ENCODE assay signal across 8 cellular contexts in the genomic region with DNA sequence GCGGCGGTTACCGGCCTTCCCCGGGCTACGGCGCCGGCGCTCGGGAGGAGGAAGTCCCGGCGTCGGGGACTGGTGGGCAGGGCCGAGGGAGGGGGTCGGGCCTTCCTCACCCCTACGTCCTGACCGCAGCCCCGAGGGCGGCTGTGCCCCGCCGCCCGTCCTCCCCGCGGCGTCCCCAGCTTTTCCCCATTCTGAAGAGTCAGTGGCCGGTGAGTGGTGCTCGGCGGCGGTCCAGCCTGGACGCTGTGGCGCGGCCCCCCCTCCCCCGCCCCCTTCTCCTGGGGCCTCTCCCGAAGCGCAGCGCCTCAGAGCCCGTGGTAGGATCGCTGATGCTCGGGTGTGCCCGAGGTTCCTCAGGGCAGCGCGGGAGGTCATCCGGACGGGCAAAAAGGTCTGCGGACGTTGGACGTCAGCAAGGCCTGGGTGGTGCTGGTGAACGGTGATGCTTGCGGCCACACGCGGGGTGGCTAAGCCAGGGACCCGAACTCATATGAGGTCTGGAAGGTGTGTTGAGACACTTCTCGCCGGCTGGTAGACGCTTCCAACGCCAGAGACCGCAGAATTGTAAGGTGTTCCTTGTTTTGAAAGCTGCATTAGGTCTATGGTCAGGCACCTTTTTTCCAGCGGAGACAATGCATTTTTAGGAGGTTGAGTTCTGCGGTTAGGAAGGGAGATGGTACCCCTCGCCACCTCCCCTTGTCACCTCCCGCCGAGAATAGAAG. TPM values are rescaled to one million over a fixed set of nuclear protein-coding genes. Genes with fewer than 3 reads are reported as not detected.
A peak's percentile ranks its signal among the peaks of the same experiment; 100 is the strongest.
DNase-seq lines count a peak whose midpoint lies in the region; ATAC-seq and TF ChIP-seq lines count a peak whose summit lies in the region.

No MANE protein-coding gene starts in this region.

- H3K4me1 Mint-ChIP-seq in CD8-positive, alpha-beta memory T cell: peaks cover 28 to 37% (median 36%) of the 10 kb centered on the region in 3 donors

- peak overlapping the region; percentile 80 to 94 (median 89) for H3K4me3 Mint-ChIP-seq in CD8-positive, alpha-beta memory T cell

- H3K27me3 Mint-ChIP-seq in CD8-positive, alpha-beta memory T cell: no peaks in the 10 kb centered on the region

- H3K36me3 ChIP-seq in CD8-positive, alpha-beta memory T cell (ENCODE audit: insufficient read depth, low read length): no peaks in the 10 kb centered on the region
- H3K36me3 ChIP-seq in SJCRH30: no peaks in the 10 kb centered on the region; the same call in 1 of the 2 replicates
- H3K36me3 ChIP-seq in right atrium auricular region: no peaks in the 10 kb centered on the region
- no peaks in the 10 kb centered on the region for H3K36me3 ChIP-seq in rectal smooth muscle tissue (ENCODE audit: control insufficient read depth, insufficient read depth, low read length)

- ATAC-seq in GM19351 (IDR thresholded peaks at IDR 0.05; ENCODE audit: unreplicated experiment) (peak; percentile 42), HG03442 (IDR thresholded peaks at IDR 0.05; ENCODE audit: unreplicated experiment) (peak; percentile 43)

- H3K36me3 Mint-ChIP-seq in CD8-positive, alpha-beta memory T cell: peaks cover 0 to 2% (median 0%) of the 10 kb centered on the region in 3 donors

- TF ChIP-seq CTCF in right atrium auricular region (IDR thresholded peaks at IDR 0.05): no peak

- H3K9me3 Mint-ChIP-seq in CD8-positive, alpha-beta memory T cell: no peaks in the 10 kb centered on the region

- peak overlapping the region; percentile 62 for H3K4me3 ChIP-seq in CD8-positive, alpha-beta memory T cell (ENCODE audit: low read length)
- peak overlapping the region; percentile 93 for H3K4me3 ChIP-seq in SJCRH30
- peak overlapping the region; percentile 51 to 92 for H3K4me3 ChIP-seq in right atrium auricular region
- peak overlapping the region; percentile 84 for H3K4me3 ChIP-seq in rectal smooth muscle tissue (ENCODE audit: low read length)

- peak overlapping the region; percentile 56 for H3K9ac ChIP-seq in rectal smooth muscle tissue (ENCODE audit: low read length)

- POLR2A ChIA-PET in CD8-positive, alpha-beta memory T cell (lab: Charles Lee): interaction anchor here (0.6 to 1.0 kb wide), 2 partner anchors 22 to 1597 kb away, joined by 3 to 4 read pairs; no protein-coding TSS in a partner anchor

- CTCF ChIA-PET in CD8-positive, alpha-beta memory T cell (lab: Charles Lee): no interaction called here

- no peaks in the 10 kb centered on the region for H3K9me3 ChIP-seq in CD8-positive, alpha-beta memory T cell (ENCODE audit: low read length)
- H3K9me3 ChIP-seq in SJCRH30 (replicated peaks): no peaks in the 10 kb centered on the region
- H3K9me3 ChIP-seq in right atrium auricular region: no peaks in the 10 kb centered on the region

- peak overlapping the region; percentile 69 for H3K27ac ChIP-seq in CD8-positive, alpha-beta memory T cell (ENCODE audit: low read depth, low read length)
- H3K27ac ChIP-seq in SJCRH30 (peak overlapping the region; percentile 34; the same call in 1 of the 2 replicates), right atrium auricular region (peak overlapping the region; percentile 88 to 95), rectal smooth muscle tissue (ENCODE audit: low read depth, low read length) (peak overlapping the region; percentile 84)

- H3K27ac Mint-ChIP-seq in CD8-positive, alpha-beta memory T cell: peak overlapping the region; percentile 37 to 91 (median 87)

- in situ Hi-C loops in G401 (cut with HindIII; ENCODE audit: low sequenced_read_pairs): no loop called here

- DNase-seq in CD8-positive, alpha-beta memory T cell: peak in 4 of 5 donors; percentile 2 to 65 (median 56)
- DNase-seq in SJCRH30: peak; percentile 67 to 69
- peak in 32 of 56 donors; percentile 11 to 65 (median 46) for DNase-seq in amygdala (lab: John Stamatoyannopoulos, UW)
- peak; percentile 69 for DNase-seq in right atrium auricular region (ENCODE audit: low spot score)
- DNase-seq in G401 (ENCODE audit: low spot score): no peak

- peaks cover 21% of the 10 kb centered on the region for H3K4me1 ChIP-seq in CD8-positive, alpha-beta memory T cell (ENCODE audit: insufficient read depth, low read length)
- H3K4me1 ChIP-seq in SJCRH30: no peaks in the 10 kb centered on the region
- H3K4me1 ChIP-seq in right atrium auricular region: peaks cover 0 to 26% of the 10 kb centered on the region in 2 donors
- no peaks in the 10 kb centered on the region for H3K4me1 ChIP-seq in rectal smooth muscle tissue (ENCODE audit: control insufficient read depth, insufficient read depth, low read length)

- H3K27me3 ChIP-seq in CD8-positive, alpha-beta memory T cell (ENCODE audit: insufficient read depth, low read length, poor library complexity, severe bottlenecking): no peaks in the 10 kb centered on the region
- H3K27me3 ChIP-seq in SJCRH30: no peaks in the 10 kb centered on the region
- H3K27me3 ChIP-seq in right atrium auricular region: no peaks in the 10 kb centered on the region
- no peaks in the 10 kb centered on the region for H3K27me3 ChIP-seq in rectal smooth muscle tissue (ENCODE audit: control insufficient read depth, insufficient read depth, low read length)

RNA-seq across cellular contexts. Expression of gene SLC25A33, which starts 0.7 kb away (rescaled TPM):
- 10 to 100 TPM; 12.8 to 12.9 TPM for total RNA-seq in CD8-positive, alpha-beta memory T cell
- 6.5 TPM for polyA plus RNA-seq in CD8-positive, alpha-beta memory T cell
- total RNA-seq in SJCRH30 (2014; rRNA removed; shearing (Covaris generic)): 20.8 and 21.0 TPM in 2 replicates
- 10 to 100 TPM; 10.9 to 16.4 TPM for total RNA-seq in right atrium auricular region
- 42.2 and 48.5 TPM in 2 replicates for total RNA-seq in G401 (2014; rRNA removed; shearing (Covaris generic))

RNA-seq across cellular contexts. Expression of gene TMEM201, which starts 48.7 kb away (rescaled TPM):
- 10 to 100 TPM; 32.2 to 32.8 TPM for total RNA-seq in CD8-positive, alpha-beta memory T cell
- 2.8 TPM for polyA plus RNA-seq in CD8-positive, alpha-beta memory T cell
- 42.6 and 43.1 TPM in 2 replicates for total RNA-seq in SJCRH30 (2014; rRNA removed; shearing (Covaris generic))
- total RNA-seq in right atrium auricular region: 10 to 100 TPM; 17.2 to 18.6 TPM
- total RNA-seq in G401 (2014; rRNA removed; shearing (Covaris generic)): 65.2 and 68.3 TPM in 2 replicates

Comparison
In these comparisons a context has a peak if more than half of its experiments do, and no peak if none do; other contexts are left out.
1. H3K27ac ChIP-seq: peak in every context shown above with its lines; median percentile 92 in right atrium auricular region; 84 in rectal smooth muscle tissue; 69 in CD8-positive, alpha-beta memory T cell; 34 in SJCRH30.